ENCODE assay signal across 12 cellular contexts in the genomic region with DNA sequence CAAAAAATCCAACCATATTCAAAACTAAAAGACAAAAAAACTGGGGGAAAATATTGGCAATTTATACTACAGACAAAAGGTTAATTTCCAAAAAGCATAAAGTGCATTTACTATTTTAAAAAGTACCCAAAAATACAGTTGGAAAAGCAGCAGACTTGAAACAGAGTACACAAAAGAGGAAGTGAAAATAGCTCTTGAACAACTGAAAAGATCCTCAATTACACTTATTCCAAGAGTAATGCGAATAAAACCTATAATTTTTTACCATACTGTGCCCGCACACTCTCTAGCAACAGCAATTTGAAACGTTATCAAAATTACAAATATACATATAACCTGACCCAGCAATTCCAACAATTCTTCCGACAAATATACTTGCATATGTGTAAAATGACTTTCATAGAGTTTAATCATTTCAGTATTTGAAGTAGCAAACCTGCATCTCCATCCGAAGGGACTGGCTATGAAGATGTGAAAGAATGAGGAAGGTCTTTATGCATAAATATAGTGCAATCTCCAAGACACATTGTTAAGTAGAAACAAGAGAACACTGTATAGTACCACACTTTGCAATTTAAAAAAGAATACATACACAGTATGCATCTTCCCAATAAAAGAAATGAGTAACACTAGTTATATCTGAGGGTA. TPM values are rescaled to one million over a fixed set of nuclear protein-coding genes. Genes with fewer than 3 reads are reported as not detected.
DNase-seq lines count a peak whose midpoint lies in the region; ATAC-seq and TF ChIP-seq lines count a peak whose summit lies in the region.
"Had no signal": no experiment of that assay in that cellular context is flagged by ENCODE, and none has a peak within 500 bp of the region (broad histone marks: within the 10 kb centered on the region; RNA-seq: fewer than 3 reads in every experiment).

No MANE protein-coding gene starts in this region.

- peaks cover 4% of the 10 kb centered on the region for H3K9me3 Mint-ChIP-seq in activated CD4-positive, alpha-beta T cell treated with anti-CD3 and anti-CD28 coated beads, Interleukin-2, amount 10 ng/mL, durations not matched to agents 7 days and 5 days
- H3K9me3 Mint-ChIP-seq in endodermal cell = peaks cover 11% of the 10 kb centered on the region

- H3K27me3 Mint-ChIP-seq in activated CD4-positive, alpha-beta T cell treated with anti-CD3 and anti-CD28 coated beads, Interleukin-2, amount 10 ng/mL, durations not matched to agents 7 days and 5 days = no peaks in the 10 kb centered on the region
- H3K27me3 Mint-ChIP-seq in endodermal cell (ENCODE audit: insufficient read depth) = no peaks in the 10 kb centered on the region
- H3K27me3 Mint-ChIP-seq: activated CD4-positive, alpha-beta memory T cell treated with anti-CD3 and anti-CD28 coated beads for 36 hours; naive thymus-derived CD4-positive, alpha-beta T cell had no signal

- peaks cover 20% of the 10 kb centered on the region; the same call in 1 of the 2 replicates for H3K9me3 ChIP-seq in OCI-LY7 (ENCODE audit: low read length)
- H3K9me3 ChIP-seq in ascending aorta = no peaks in the 10 kb centered on the region
- H3K9me3 ChIP-seq in endodermal cell (ENCODE audit: control insufficient read depth, low read length) = peaks cover 29% of the 10 kb centered on the region

- H3K4me3 ChIP-seq in OCI-LY7 (ENCODE audit: low read depth, low read length, poor library complexity, severe bottlenecking) (peak overlapping the region; percentile 22), ascending aorta (no peak overlapping the region), endodermal cell (ENCODE audit: low read length) (no peak overlapping the region)

- CTCF ChIA-PET in OCI-LY7 (lab: Charles Lee; ENCODE audit: unreplicated experiment) = no interaction called here
- CTCF ChIA-PET in activated CD4-positive, alpha-beta T cell treated with anti-CD3 and anti-CD28 coated beads, Interleukin-2, amount 10 ng/mL, durations not matched to agents 7 days and 5 days (lab: Charles Lee) = interaction anchor here (0.6 to 1.2 kb wide), 2 partner anchors 27 to 611 kb away, joined by 4 to 5 read pairs; a partner anchor contains a TSS

- no peak for TF ChIP-seq CTCF in OCI-LY7 (conservative IDR thresholded peaks at IDR 0.05; ENCODE audit: low read length)
- TF ChIP-seq CTCF in ascending aorta (IDR thresholded peaks at IDR 0.05) = no peak
- no peak for TF ChIP-seq CTCF in endodermal cell (conservative IDR thresholded peaks at IDR 0.05)

- POLR2A ChIA-PET in OCI-LY7 (lab: Charles Lee) = interaction anchor here (0.6 to 2.4 kb wide), 12 partner anchors 9 to 1772 kb away, joined by 3 to 12 read pairs (median 4); no protein-coding TSS in a partner anchor
- POLR2A ChIA-PET in activated CD4-positive, alpha-beta T cell treated with anti-CD3 and anti-CD28 coated beads, Interleukin-2, amount 10 ng/mL, durations not matched to agents 7 days and 5 days (lab: Charles Lee) = no interaction called here

- no peak overlapping the region for H3K4me3 Mint-ChIP-seq in activated CD4-positive, alpha-beta T cell treated with anti-CD3 and anti-CD28 coated beads, Interleukin-2, amount 10 ng/mL, durations not matched to agents 7 days and 5 days
- no peak overlapping the region for H3K4me3 Mint-ChIP-seq in endodermal cell
- H3K4me3 Mint-ChIP-seq: activated CD4-positive, alpha-beta memory T cell treated with anti-CD3 and anti-CD28 coated beads for 36 hours; naive thymus-derived CD4-positive, alpha-beta T cell had no signal

- H3K27ac ChIP-seq in OCI-LY7 (ENCODE audit: low read depth, low read length, poor library complexity, severe bottlenecking) (peak overlapping the region; percentile 51), ascending aorta (no peak overlapping the region), endodermal cell (ENCODE audit: low read depth, low read length) (no peak overlapping the region)

- H3K9me2 ChIP-seq in OCI-LY7 (ENCODE audit: insufficient read depth, low read length) = no peaks in the 10 kb centered on the region

- DNase-seq in OCI-LY7 (ENCODE audit: low spot score) = peak; percentile 58
- no peak for DNase-seq in ascending aorta (ENCODE audit: low spot score in 2 of 2)
- no peak for DNase-seq in activated CD4-positive, alpha-beta T cell treated with anti-CD3 and anti-CD28 coated beads, Interleukin-2, amount 10 ng/mL, durations not matched to agents 7 days and 5 days
- no peak for DNase-seq in endodermal cell
- no peak for DNase-seq in SW 1271 (lab: John Stamatoyannopoulos, UW)
- DNase-seq: activated CD4-positive, alpha-beta memory T cell treated with anti-CD3 and anti-CD28 coated beads for 36 hours; naive thymus-derived CD4-positive, alpha-beta T cell; NCI-H1092; stimulated activated CD4-positive, alpha-beta T cell treated with anti-CD3 and anti-CD28 coated beads, Interleukin-12 subunit alpha, Interleukin-12 subunit beta, amount 100 ng/mL, for 4 hours had no signal

- ATAC-seq in GM18519 (IDR thresholded peaks at IDR 0.05; ENCODE audit: low FRiP score, unreplicated experiment) = peak; percentile 85
- ATAC-seq in GM21447 (IDR thresholded peaks at IDR 0.05; ENCODE audit: unreplicated experiment) = peak; percentile 70
- peak; percentile 78 for ATAC-seq in HG03103 (IDR thresholded peaks at IDR 0.05; ENCODE audit: low read depth, unreplicated experiment)
- ATAC-seq: naive thymus-derived CD4-positive, alpha-beta T cell had no signal

- H3K27me3 ChIP-seq in ascending aorta = no peaks in the 10 kb centered on the region
- H3K27me3 ChIP-seq in endodermal cell (ENCODE audit: control insufficient read depth, insufficient read depth, low read length, poor library complexity, severe bottlenecking) = no peaks in the 10 kb centered on the region

- no TSS peak for BruUV-seq in OCI-LY7 (replicated peaks; lab: Mats Ljungman, UMichigan)

- H3K79me2 ChIP-seq in OCI-LY7 (ENCODE audit: insufficient read depth, low read depth, low read length) = peaks cover 21% of the 10 kb centered on the region; the same call in 1 of the 2 replicates

- no peaks in the 10 kb centered on the region; the same call in 1 of the 2 replicates for H4K20me1 ChIP-seq in OCI-LY7 (ENCODE audit: insufficient read depth, low read length)

- H2AFZ ChIP-seq in OCI-LY7 (ENCODE audit: low read length) = no peak overlapping the region

- peaks cover 94% of the 10 kb centered on the region for H3K36me3 ChIP-seq in OCI-LY7 (ENCODE audit: insufficient read depth, low read length)
- H3K36me3 ChIP-seq in ascending aorta = peaks cover 23 to 46% of the 10 kb centered on the region in 2 donors
- H3K36me3 ChIP-seq in endodermal cell (ENCODE audit: control insufficient read depth, insufficient read depth, low read length) = peaks cover 70% of the 10 kb centered on the region

- H3K9ac ChIP-seq in endodermal cell (ENCODE audit: extremely low read depth, low read length, poor library complexity, severe bottlenecking) = no peak overlapping the region

- 98% methylated on average over 5 of the region's 5 CpGs; no CpG with 5 or more reads in 1 of the 2 experiments for WGBS in endodermal cell (ENCODE audit: insufficient coverage in 1 of 2, insufficient read length in 1 of 2), 2 experiments

- intact Hi-C loops in OCI-LY7 (cut with micrococcal nuclease; ENCODE audit: unreplicated experiment) (loop anchor here (5.0 kb wide), 1 partner anchor 51 kb away; a partner anchor contains a TSS), ascending aorta (cut with DNase I) (no loop called here)

- no peak overlapping the region for H3K27ac Mint-ChIP-seq in activated CD4-positive, alpha-beta T cell treated with anti-CD3 and anti-CD28 coated beads, Interleukin-2, amount 10 ng/mL, durations not matched to agents 7 days and 5 days
- H3K27ac Mint-ChIP-seq in endodermal cell = no peak overlapping the region
- H3K27ac Mint-ChIP-seq: activated CD4-positive, alpha-beta memory T cell treated with anti-CD3 and anti-CD28 coated beads for 36 hours; naive thymus-derived CD4-positive, alpha-beta T cell had no signal

- H3K36me3 Mint-ChIP-seq in activated CD4-positive, alpha-beta T cell treated with anti-CD3 and anti-CD28 coated beads, Interleukin-2, amount 10 ng/mL, durations not matched to agents 7 days and 5 days (ENCODE audit: low read depth) = peaks cover 40% of the 10 kb centered on the region
- peaks cover 61% of the 10 kb centered on the region for H3K36me3 Mint-ChIP-seq in endodermal cell (ENCODE audit: low read depth)

- H3K4me1 ChIP-seq in OCI-LY7 (ENCODE audit: insufficient read depth, low read length, poor library complexity, severe bottlenecking) (peaks cover 14% of the 10 kb centered on the region), ascending aorta (no peaks in the 10 kb centered on the region), endodermal cell (ENCODE audit: control insufficient read depth, insufficient read depth, low read length) (no peaks in the 10 kb centered on the region)

- H3K4me2 ChIP-seq in OCI-LY7 (ENCODE audit: low read length) = peak overlapping the region; percentile 40

- peaks cover 1% of the 10 kb centered on the region for H3K4me1 Mint-ChIP-seq in activated CD4-positive, alpha-beta T cell treated with anti-CD3 and anti-CD28 coated beads, Interleukin-2, amount 10 ng/mL, durations not matched to agents 7 days and 5 days
- no peaks in the 10 kb centered on the region for H3K4me1 Mint-ChIP-seq in endodermal cell

RNA-seq across cellular contexts. Expression of a gene that starts 25.4 kb away (rescaled TPM):
- 23.8 and 25.3 TPM in 2 replicates for total RNA-seq in OCI-LY7 (2014; rRNA removed; shearing (Covaris generic))
- total RNA-seq in OCI-LY7 (2022) = 28.8 and 31.6 TPM in 2 replicates
- 26.7 TPM for total RNA-seq in ascending aorta
- total RNA-seq in activated CD4-positive, alpha-beta T cell treated with anti-CD3 and anti-CD28 coated beads, Interleukin-2, amount 10 ng/mL, durations not matched to agents 7 days and 5 days = 10 to 100 TPM; 29.8 to 33.9 TPM
- 10 to 100 TPM; 21.8 to 21.9 TPM for total RNA-seq in endodermal cell
- polyA plus RNA-seq in endodermal cell (2013, experiment 1 of 2) = 42.9 TPM
- 44.2 TPM for polyA plus RNA-seq in endodermal cell (2013, experiment 2 of 2)

RNA-seq across cellular contexts. Expression of a gene that starts 26.8 kb away (rescaled TPM):
- 96.0 and 106 TPM in 2 replicates for total RNA-seq in OCI-LY7 (2014; rRNA removed; shearing (Covaris generic))
- total RNA-seq in OCI-LY7 (2022) = 140 and 141 TPM in 2 replicates
- total RNA-seq in ascending aorta = 16.8 TPM
- total RNA-seq in activated CD4-positive, alpha-beta T cell treated with anti-CD3 and anti-CD28 coated beads, Interleukin-2, amount 10 ng/mL, durations not matched to agents 7 days and 5 days = 100 to 1,000 TPM in 1 of 2 experiments, 10 to 100 TPM in 1; 94.9 to 105 TPM
- total RNA-seq in endodermal cell = 10 to 100 TPM; 68.6 to 83.5 TPM
- 119 TPM for polyA plus RNA-seq in endodermal cell (2013, experiment 1 of 2)
- 107 TPM for polyA plus RNA-seq in endodermal cell (2013, experiment 2 of 2)

RNA-seq across cellular contexts. Expression of a gene that starts 53.7 kb away (rescaled TPM):
- total RNA-seq in OCI-LY7 (2014; rRNA removed; shearing (Covaris generic)) = 9.7 and 10.8 TPM in 2 replicates
- total RNA-seq in OCI-LY7 (2022) (10.3 and 13.1 TPM in 2 replicates), ascending aorta (24.5 TPM), endodermal cell (10 to 100 TPM in 1 of 2 donors, 1 to 10 TPM in 1; 9.0 to 13.3 TPM)
- total RNA-seq in activated CD4-positive, alpha-beta T cell treated with anti-CD3 and anti-CD28 coated beads, Interleukin-2, amount 10 ng/mL, durations not matched to agents 7 days and 5 days = not detected
- 7.4 TPM for polyA plus RNA-seq in endodermal cell (2013, experiment 1 of 2)
- 8.0 TPM for polyA plus RNA-seq in endodermal cell (2013, experiment 2 of 2)
- total RNA-seq: activated CD4-positive, alpha-beta memory T cell treated with anti-CD3 and anti-CD28 coated beads for 36 hours; naive thymus-derived CD4-positive, alpha-beta T cell had no signal

Comparison
In these comparisons a context has a peak if more than half of its experiments do, and no peak if none do; other contexts are left out.
1. RNA of a gene that starts 53.7 kb away (total RNA-seq): 24.5 TPM in ascending aorta (single experiment), 9.0 to 13.3 TPM in endodermal cell and 9.7 to 13.1 TPM in OCI-LY7; not detected in activated CD4-positive, alpha-beta T cell treated with anti-CD3 and anti-CD28 coated beads, Interleukin-2, amount 10 ng/mL, durations not matched to agents 7 days and 5 days; every median in the first group is over 4 times any median in the second.
2. Peak in every context shown above with its lines, with median percentiles within 50 percentile points of each other: ATAC-seq.